ENCODE assay signal across 8 cellular contexts in the genomic region with DNA sequence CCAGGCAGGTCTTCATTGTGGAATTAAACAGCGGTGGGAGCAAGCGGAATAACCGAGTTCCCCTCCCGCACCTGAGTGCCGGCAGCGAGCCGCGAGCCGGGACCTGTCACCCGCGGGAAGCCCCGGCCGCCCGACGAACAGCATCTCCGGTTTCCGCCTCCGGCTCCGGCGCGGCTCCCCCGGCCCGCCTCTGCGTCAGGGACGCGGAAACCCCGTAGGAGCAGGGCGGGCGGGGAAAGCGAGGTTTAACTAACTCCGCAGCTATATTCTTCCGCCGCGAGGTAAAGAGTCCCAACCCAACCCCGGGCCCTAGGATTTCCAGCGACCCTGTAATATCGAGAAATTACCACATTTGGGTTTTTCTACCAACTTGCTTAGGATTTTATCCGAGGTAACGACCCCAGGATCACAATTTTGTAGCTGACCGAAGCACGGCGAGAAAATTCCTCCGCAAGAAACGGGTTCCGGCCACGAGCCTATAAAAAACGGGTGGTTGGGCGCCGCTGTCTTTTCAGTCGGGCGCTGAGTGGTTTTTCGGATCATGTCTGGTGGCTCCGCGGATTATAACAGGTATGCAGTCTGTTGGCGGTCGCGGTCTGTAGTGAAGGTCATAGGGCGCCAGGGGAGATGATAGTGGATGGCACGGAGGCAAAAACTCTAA. TPM values are rescaled to one million over a fixed set of nuclear protein-coding genes. Genes with fewer than 3 reads are reported as not detected.
A peak's percentile ranks its signal among the peaks of the same experiment; 100 is the strongest.
DNase-seq lines count a peak whose midpoint lies in the region; ATAC-seq and TF ChIP-seq lines count a peak whose summit lies in the region.

EIF4A2 (plus strand) TSS at position 508 of the 661 bp plus-strand sequence; CDS start at position 542, 34 bp downstream.

- H3K9me3 Mint-ChIP-seq in IgD-negative memory B cell (no peaks in the 10 kb centered on the region), endothelial cell (ENCODE audit: unreplicated experiment) (no peaks in the 10 kb centered on the region)

- DNase-seq in D341Med (ENCODE audit: low spot score) (peak; percentile 95), OCI-LY7 (ENCODE audit: low spot score) (peak; percentile 95), activated T-cell treated with anti-CD3 and anti-CD28 coated beads for 1 hour (ENCODE audit: low read depth) (peak; percentile 87), endothelial cell (ENCODE audit: low spot score) (peak; percentile 92), midbrain (lab: John Stamatoyannopoulos, UW) (peak; percentile 90)
- peak; percentile 75 to 82 for DNase-seq in stimulated activated CD8-positive, alpha-beta memory T cell treated with anti-CD3 and anti-CD28 coated beads, Interleukin-15, amount 100 ng/mL, for 4 hours (ENCODE audit: low read depth in 2 of 2)

- ATAC-seq in GM21528 (IDR thresholded peaks at IDR 0.05; ENCODE audit: low FRiP score, unreplicated experiment): peak; percentile 66

- peaks cover 45% of the 10 kb centered on the region for H4K20me1 ChIP-seq in OCI-LY7 (ENCODE audit: insufficient read depth, low read length)

- intact Hi-C loops in OCI-LY7 (cut with micrococcal nuclease; ENCODE audit: unreplicated experiment): loop anchor here (2.0 kb wide), 2 partner anchors 212 to 846 kb away; partner anchors contain the start of gene DNAJB11

- peak within 1 kb of the TSS; percentile 99 for H3K27ac ChIP-seq in OCI-LY7 (ENCODE audit: low read depth, low read length, poor library complexity, severe bottlenecking)

- H3K36me3 ChIP-seq in OCI-LY7 (ENCODE audit: insufficient read depth, low read length): peaks cover 48% of the 10 kb centered on the region

- CTCF ChIA-PET in OCI-LY7 (lab: Charles Lee; ENCODE audit: unreplicated experiment): no interaction called here

- H3K79me2 ChIP-seq in OCI-LY7 (ENCODE audit: insufficient read depth, low read depth, low read length): peaks cover 61% of the 10 kb centered on the region

- no TSS peak for BruUV-seq in OCI-LY7 (replicated peaks; lab: Mats Ljungman, UMichigan)

- H3K4me3 ChIP-seq in OCI-LY7 (ENCODE audit: low read depth, low read length, poor library complexity, severe bottlenecking): peak within 1 kb of the TSS; percentile 98

- H3K27ac Mint-ChIP-seq in IgD-negative memory B cell: peak within 1 kb of the TSS; percentile 94 to 100 (median 99)
- peak within 1 kb of the TSS; percentile 100 for H3K27ac Mint-ChIP-seq in endothelial cell (ENCODE audit: unreplicated experiment)

- H3K4me1 Mint-ChIP-seq in IgD-negative memory B cell (peaks cover 41 to 45% (median 45%) of the 10 kb centered on the region in 3 donors), endothelial cell (ENCODE audit: unreplicated experiment) (peaks cover 43% of the 10 kb centered on the region)

- TF ChIP-seq CTCF in OCI-LY7 (conservative IDR thresholded peaks at IDR 0.05; ENCODE audit: low read length) (no peak), endothelial cell (IDR thresholded peaks at IDR 0.05; ENCODE audit: unreplicated experiment) (no peak)

- H3K4me1 ChIP-seq in OCI-LY7 (ENCODE audit: insufficient read depth, low read length, poor library complexity, severe bottlenecking): peaks cover 43% of the 10 kb centered on the region

- H3K36me3 Mint-ChIP-seq in IgD-negative memory B cell (peaks cover 20% of the 10 kb centered on the region), endothelial cell (ENCODE audit: low read depth, unreplicated experiment) (peaks cover 45% of the 10 kb centered on the region)

- no peaks in the 10 kb centered on the region for H3K9me3 ChIP-seq in OCI-LY7 (ENCODE audit: low read length)

- peak within 1 kb of the TSS; percentile 98 for H3K4me2 ChIP-seq in OCI-LY7 (ENCODE audit: low read length)

- no peaks in the 10 kb centered on the region for H3K9me2 ChIP-seq in OCI-LY7 (ENCODE audit: insufficient read depth, low read length)

- POLR2A ChIA-PET in OCI-LY7 (lab: Charles Lee): interaction anchor here (0.6 to 5.3 kb wide), 21 partner anchors 9 to 845 kb away, joined by 3 to 47 read pairs (median 4); partner anchors contain the start of genes DNAJB11, RFC4, TBCCD1 and TRA2B

- H2AFZ ChIP-seq in OCI-LY7 (ENCODE audit: low read length): peak within 1 kb of the TSS; percentile 90

- H3K27me3 Mint-ChIP-seq in IgD-negative memory B cell (no peaks in the 10 kb centered on the region), endothelial cell (ENCODE audit: unreplicated experiment) (peaks cover 17% of the 10 kb centered on the region)

- H3K4me3 Mint-ChIP-seq in IgD-negative memory B cell: peak within 1 kb of the TSS; percentile 96 to 100 (median 98)
- H3K4me3 Mint-ChIP-seq in endothelial cell (ENCODE audit: unreplicated experiment): peak within 1 kb of the TSS; percentile 100

RNA-seq across cellular contexts. Expression of gene EIF4A2, which starts in this region (rescaled TPM):
- polyA plus RNA-seq in IgD-negative memory B cell: 220 TPM
- 506 and 596 TPM in 2 replicates for total RNA-seq in OCI-LY7 (2014; rRNA removed; shearing (Covaris generic))
- 425 and 437 TPM in 2 replicates for total RNA-seq in OCI-LY7 (2022)
- total RNA-seq in endothelial cell (ENCODE audit: unreplicated experiment): 260 TPM

Comparison
In these comparisons a context has a peak if more than half of its experiments do, and no peak if none do; other contexts are left out.
1. Peak in every context shown above with its lines: DNase-seq, ATAC-seq, H3K4me3 ChIP-seq and H3K27ac ChIP-seq.